ENCODE assay signal across 1 cellular context in the genomic region with DNA sequence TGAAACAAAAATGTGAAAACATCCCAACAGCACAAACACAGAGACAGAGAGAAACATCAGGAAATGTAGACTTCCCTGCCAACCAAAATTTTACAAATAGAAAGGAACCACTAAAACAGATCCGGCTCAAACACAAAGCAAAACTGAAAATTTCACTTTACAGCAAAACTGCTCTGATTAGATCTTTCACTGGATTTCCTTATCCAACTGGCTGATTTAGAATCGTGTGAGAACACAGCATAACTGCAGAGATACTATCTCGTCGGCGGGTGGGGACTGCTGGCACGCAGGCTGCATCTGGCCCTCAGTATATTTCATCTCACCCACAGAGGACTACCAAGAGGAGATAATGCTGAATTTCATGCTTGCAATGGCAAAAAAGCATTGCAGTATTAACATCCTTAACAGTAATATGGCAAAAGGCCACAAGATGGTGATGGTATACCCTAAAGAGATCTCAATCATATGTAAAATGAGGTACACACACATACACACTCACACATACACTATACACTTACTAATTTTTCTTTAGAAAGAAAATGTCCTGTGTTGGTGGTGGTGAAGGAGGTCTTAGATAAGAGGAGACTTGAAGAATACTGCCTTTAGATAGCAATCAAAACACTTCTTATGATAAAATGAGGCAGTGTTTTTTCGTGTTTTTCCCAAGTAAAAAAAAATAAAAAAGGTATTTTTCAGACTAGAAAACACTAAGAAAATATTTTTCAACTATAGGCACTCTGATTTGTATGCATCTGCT.
TF ChIP-seq lines count a peak whose summit lies in the region.

No MANE protein-coding gene starts in this region.

TF ChIP-seq in K562, 482 proteins besides CTCF, POLR2A, EP300 and RAD21 (continues in another document):
- TF ChIP-seq, protein P1, sequence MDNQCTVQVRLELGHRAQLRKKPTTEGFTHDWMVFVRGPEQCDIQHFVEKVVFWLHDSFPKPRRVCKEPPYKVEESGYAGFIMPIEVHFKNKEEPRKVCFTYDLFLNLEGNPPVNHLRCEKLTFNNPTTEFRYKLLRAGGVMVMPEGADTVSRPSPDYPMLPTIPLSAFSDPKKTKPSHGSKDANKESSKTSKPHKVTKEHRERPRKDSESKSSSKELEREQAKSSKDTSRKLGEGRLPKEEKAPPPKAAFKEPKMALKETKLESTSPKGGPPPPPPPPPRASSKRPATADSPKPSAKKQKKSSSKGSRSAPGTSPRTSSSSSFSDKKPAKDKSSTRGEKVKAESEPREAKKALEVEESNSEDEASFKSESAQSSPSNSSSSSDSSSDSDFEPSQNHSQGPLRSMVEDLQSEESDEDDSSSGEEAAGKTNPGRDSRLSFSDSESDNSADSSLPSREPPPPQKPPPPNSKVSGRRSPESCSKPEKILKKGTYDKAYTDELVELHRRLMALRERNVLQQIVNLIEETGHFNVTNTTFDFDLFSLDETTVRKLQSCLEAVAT (IDR thresholded peaks at IDR 0.05): 0 out of 4 replicates have a peak, but pooled peaks have one; percentile 3
- peak; percentile 39; the same call in 1 of the 2 replicates for TF ChIP-seq SMC3 (conservative IDR thresholded peaks at IDR 0.05; ENCODE audit: insufficient read depth, low read depth, low read length)
- TF ChIP-seq CC2D1A (IDR thresholded peaks at IDR 0.05): peak; percentile 63
- TF ChIP-seq TRIM28 (IDR thresholded peaks at IDR 0.05): no peak
- TF ChIP-seq, protein P2, sequence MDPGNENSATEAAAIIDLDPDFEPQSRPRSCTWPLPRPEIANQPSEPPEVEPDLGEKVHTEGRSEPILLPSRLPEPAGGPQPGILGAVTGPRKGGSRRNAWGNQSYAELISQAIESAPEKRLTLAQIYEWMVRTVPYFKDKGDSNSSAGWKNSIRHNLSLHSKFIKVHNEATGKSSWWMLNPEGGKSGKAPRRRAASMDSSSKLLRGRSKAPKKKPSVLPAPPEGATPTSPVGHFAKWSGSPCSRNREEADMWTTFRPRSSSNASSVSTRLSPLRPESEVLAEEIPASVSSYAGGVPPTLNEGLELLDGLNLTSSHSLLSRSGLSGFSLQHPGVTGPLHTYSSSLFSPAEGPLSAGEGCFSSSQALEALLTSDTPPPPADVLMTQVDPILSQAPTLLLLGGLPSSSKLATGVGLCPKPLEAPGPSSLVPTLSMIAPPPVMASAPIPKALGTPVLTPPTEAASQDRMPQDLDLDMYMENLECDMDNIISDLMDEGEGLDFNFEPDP (CRISPR knock-in tag; IDR thresholded peaks at IDR 0.05): no peak
- TF ChIP-seq BHLHE40 (IDR thresholded peaks at IDR 0.05; ENCODE audit: low read length): 0 out of 2 replicates have a peak, but pooled peaks have one; percentile 17
- TF ChIP-seq ELF4 (CRISPR knock-in tag; IDR thresholded peaks at IDR 0.05): no peak
- TF ChIP-seq OTX1 (CRISPR knock-in tag; IDR thresholded peaks at IDR 0.05): no peak
- peak; percentile 27; the same call in 1 of the 2 replicates for TF ChIP-seq ZKSCAN8 (CRISPR knock-in tag; IDR thresholded peaks at IDR 0.05)
- TF ChIP-seq ETV1 (tag; conservative IDR thresholded peaks at IDR 0.05; ENCODE audit: low read depth): 0 out of 2 replicates have a peak, but pooled peaks have one; percentile 16
- TF ChIP-seq KDM1A (IDR thresholded peaks at IDR 0.05): 0 out of 4 replicates have a peak, but pooled peaks of 1 of the 2 experiments have one; percentile 30
- TF ChIP-seq PYGO2 (tag; IDR thresholded peaks at IDR 0.05): 0 out of 2 replicates have a peak, but pooled peaks have one; percentile 27
- peak; percentile 36; the same call in 1 of the 2 replicates for TF ChIP-seq RNF2 (IDR thresholded peaks at IDR 0.05)
- peak; percentile 55; the same call in 1 of the 2 replicates for TF ChIP-seq MTA1 (IDR thresholded peaks at IDR 0.05; ENCODE audit: borderline replicate concordance)
- TF ChIP-seq, protein P3, sequence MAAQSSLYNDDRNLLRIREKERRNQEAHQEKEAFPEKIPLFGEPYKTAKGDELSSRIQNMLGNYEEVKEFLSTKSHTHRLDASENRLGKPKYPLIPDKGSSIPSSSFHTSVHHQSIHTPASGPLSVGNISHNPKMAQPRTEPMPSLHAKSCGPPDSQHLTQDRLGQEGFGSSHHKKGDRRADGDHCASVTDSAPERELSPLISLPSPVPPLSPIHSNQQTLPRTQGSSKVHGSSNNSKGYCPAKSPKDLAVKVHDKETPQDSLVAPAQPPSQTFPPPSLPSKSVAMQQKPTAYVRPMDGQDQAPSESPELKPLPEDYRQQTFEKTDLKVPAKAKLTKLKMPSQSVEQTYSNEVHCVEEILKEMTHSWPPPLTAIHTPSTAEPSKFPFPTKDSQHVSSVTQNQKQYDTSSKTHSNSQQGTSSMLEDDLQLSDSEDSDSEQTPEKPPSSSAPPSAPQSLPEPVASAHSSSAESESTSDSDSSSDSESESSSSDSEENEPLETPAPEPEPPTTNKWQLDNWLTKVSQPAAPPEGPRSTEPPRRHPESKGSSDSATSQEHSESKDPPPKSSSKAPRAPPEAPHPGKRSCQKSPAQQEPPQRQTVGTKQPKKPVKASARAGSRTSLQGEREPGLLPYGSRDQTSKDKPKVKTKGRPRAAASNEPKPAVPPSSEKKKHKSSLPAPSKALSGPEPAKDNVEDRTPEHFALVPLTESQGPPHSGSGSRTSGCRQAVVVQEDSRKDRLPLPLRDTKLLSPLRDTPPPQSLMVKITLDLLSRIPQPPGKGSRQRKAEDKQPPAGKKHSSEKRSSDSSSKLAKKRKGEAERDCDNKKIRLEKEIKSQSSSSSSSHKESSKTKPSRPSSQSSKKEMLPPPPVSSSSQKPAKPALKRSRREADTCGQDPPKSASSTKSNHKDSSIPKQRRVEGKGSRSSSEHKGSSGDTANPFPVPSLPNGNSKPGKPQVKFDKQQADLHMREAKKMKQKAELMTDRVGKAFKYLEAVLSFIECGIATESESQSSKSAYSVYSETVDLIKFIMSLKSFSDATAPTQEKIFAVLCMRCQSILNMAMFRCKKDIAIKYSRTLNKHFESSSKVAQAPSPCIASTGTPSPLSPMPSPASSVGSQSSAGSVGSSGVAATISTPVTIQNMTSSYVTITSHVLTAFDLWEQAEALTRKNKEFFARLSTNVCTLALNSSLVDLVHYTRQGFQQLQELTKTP (IDR thresholded peaks at IDR 0.05; ENCODE audit: low read depth in 1 of 2, partially characterized antibody in 2 of 2): peak; percentile 22 to 70
- TF ChIP-seq CTBP1 (IDR thresholded peaks at IDR 0.05; ENCODE audit: borderline replicate concordance): peak; percentile 77
- TF ChIP-seq, protein P4, sequence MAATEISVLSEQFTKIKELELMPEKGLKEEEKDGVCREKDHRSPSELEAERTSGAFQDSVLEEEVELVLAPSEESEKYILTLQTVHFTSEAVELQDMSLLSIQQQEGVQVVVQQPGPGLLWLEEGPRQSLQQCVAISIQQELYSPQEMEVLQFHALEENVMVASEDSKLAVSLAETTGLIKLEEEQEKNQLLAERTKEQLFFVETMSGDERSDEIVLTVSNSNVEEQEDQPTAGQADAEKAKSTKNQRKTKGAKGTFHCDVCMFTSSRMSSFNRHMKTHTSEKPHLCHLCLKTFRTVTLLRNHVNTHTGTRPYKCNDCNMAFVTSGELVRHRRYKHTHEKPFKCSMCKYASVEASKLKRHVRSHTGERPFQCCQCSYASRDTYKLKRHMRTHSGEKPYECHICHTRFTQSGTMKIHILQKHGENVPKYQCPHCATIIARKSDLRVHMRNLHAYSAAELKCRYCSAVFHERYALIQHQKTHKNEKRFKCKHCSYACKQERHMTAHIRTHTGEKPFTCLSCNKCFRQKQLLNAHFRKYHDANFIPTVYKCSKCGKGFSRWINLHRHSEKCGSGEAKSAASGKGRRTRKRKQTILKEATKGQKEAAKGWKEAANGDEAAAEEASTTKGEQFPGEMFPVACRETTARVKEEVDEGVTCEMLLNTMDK (IDR thresholded peaks at IDR 0.05; ENCODE audit: borderline replicate concordance, insufficient read depth, low read depth, low read length, poor library complexity, severe bottlenecking): no peak
- TF ChIP-seq, protein P5, sequence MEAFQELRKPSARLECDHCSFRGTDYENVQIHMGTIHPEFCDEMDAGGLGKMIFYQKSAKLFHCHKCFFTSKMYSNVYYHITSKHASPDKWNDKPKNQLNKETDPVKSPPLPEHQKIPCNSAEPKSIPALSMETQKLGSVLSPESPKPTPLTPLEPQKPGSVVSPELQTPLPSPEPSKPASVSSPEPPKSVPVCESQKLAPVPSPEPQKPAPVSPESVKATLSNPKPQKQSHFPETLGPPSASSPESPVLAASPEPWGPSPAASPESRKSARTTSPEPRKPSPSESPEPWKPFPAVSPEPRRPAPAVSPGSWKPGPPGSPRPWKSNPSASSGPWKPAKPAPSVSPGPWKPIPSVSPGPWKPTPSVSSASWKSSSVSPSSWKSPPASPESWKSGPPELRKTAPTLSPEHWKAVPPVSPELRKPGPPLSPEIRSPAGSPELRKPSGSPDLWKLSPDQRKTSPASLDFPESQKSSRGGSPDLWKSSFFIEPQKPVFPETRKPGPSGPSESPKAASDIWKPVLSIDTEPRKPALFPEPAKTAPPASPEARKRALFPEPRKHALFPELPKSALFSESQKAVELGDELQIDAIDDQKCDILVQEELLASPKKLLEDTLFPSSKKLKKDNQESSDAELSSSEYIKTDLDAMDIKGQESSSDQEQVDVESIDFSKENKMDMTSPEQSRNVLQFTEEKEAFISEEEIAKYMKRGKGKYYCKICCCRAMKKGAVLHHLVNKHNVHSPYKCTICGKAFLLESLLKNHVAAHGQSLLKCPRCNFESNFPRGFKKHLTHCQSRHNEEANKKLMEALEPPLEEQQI (IDR thresholded peaks at IDR 0.05): 0 out of 2 replicates have a peak, but pooled peaks have one; percentile 29
- peak; percentile 93; the same call in 1 of the 2 replicates for TF ChIP-seq KAT7 (CRISPR knock-in tag; IDR thresholded peaks at IDR 0.05; ENCODE audit: borderline replicate concordance)
- peak; percentile 62; the same call in 1 of the 2 replicates for TF ChIP-seq SMARCE1 (IDR thresholded peaks at IDR 0.05)
- TF ChIP-seq ZNF197 (CRISPR knock-in tag; IDR thresholded peaks at IDR 0.05; ENCODE audit: low read depth): 0 out of 2 replicates have a peak, but pooled peaks have one; percentile 23
- TF ChIP-seq DPF2 (IDR thresholded peaks at IDR 0.05): 0 out of 2 replicates have a peak, but pooled peaks have one; percentile 66
- TF ChIP-seq, protein P6, sequence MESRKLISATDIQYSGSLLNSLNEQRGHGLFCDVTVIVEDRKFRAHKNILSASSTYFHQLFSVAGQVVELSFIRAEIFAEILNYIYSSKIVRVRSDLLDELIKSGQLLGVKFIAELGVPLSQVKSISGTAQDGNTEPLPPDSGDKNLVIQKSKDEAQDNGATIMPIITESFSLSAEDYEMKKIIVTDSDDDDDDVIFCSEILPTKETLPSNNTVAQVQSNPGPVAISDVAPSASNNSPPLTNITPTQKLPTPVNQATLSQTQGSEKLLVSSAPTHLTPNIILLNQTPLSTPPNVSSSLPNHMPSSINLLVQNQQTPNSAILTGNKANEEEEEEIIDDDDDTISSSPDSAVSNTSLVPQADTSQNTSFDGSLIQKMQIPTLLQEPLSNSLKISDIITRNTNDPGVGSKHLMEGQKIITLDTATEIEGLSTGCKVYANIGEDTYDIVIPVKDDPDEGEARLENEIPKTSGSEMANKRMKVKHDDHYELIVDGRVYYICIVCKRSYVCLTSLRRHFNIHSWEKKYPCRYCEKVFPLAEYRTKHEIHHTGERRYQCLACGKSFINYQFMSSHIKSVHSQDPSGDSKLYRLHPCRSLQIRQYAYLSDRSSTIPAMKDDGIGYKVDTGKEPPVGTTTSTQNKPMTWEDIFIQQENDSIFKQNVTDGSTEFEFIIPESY (CRISPR knock-in tag; IDR thresholded peaks at IDR 0.05): 0 out of 2 replicates have a peak, but pooled peaks have one; percentile 13
- TF ChIP-seq, protein P7, sequence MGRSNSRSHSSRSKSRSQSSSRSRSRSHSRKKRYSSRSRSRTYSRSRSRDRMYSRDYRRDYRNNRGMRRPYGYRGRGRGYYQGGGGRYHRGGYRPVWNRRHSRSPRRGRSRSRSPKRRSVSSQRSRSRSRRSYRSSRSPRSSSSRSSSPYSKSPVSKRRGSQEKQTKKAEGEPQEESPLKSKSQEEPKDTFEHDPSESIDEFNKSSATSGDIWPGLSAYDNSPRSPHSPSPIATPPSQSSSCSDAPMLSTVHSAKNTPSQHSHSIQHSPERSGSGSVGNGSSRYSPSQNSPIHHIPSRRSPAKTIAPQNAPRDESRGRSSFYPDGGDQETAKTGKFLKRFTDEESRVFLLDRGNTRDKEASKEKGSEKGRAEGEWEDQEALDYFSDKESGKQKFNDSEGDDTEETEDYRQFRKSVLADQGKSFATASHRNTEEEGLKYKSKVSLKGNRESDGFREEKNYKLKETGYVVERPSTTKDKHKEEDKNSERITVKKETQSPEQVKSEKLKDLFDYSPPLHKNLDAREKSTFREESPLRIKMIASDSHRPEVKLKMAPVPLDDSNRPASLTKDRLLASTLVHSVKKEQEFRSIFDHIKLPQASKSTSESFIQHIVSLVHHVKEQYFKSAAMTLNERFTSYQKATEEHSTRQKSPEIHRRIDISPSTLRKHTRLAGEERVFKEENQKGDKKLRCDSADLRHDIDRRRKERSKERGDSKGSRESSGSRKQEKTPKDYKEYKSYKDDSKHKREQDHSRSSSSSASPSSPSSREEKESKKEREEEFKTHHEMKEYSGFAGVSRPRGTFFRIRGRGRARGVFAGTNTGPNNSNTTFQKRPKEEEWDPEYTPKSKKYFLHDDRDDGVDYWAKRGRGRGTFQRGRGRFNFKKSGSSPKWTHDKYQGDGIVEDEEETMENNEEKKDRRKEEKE (IDR thresholded peaks at IDR 0.05; ENCODE audit: borderline replicate concordance in 1 of 2, control insufficient read depth in 1 of 2, low read depth in 2 of 2, low read length in 1 of 2): no peak
- peak; percentile 53; the same call in 1 of the 2 replicates for TF ChIP-seq GATAD2B (IDR thresholded peaks at IDR 0.05; ENCODE audit: borderline replicate concordance)
- no peak for TF ChIP-seq ILK (tag; IDR thresholded peaks at IDR 0.05; ENCODE audit: borderline replicate concordance, low read depth)
- TF ChIP-seq SMARCC2 (IDR thresholded peaks at IDR 0.05; ENCODE audit: low read depth): peak; percentile 55
- TF ChIP-seq TBP (optimal IDR thresholded peaks at IDR 0.05; ENCODE audit: low read depth, low read length): peak; percentile 36
- TF ChIP-seq CXXC5 (CRISPR knock-in tag; IDR thresholded peaks at IDR 0.05): 0 out of 2 replicates have a peak, but pooled peaks have one; percentile 16
- TF ChIP-seq NFATC3 (IDR thresholded peaks at IDR 0.05): 0 out of 2 replicates have a peak, but pooled peaks have one; percentile 14
- TF ChIP-seq, protein P8, sequence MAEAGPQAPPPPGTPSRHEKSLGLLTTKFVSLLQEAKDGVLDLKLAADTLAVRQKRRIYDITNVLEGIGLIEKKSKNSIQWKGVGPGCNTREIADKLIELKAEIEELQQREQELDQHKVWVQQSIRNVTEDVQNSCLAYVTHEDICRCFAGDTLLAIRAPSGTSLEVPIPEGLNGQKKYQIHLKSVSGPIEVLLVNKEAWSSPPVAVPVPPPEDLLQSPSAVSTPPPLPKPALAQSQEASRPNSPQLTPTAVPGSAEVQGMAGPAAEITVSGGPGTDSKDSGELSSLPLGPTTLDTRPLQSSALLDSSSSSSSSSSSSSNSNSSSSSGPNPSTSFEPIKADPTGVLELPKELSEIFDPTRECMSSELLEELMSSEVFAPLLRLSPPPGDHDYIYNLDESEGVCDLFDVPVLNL (CRISPR knock-in tag; IDR thresholded peaks at IDR 0.05; ENCODE audit: low read depth): no peak
- TF ChIP-seq CEBPG (CRISPR knock-in tag; IDR thresholded peaks at IDR 0.05): peak; percentile 19; the same call in 1 of the 2 replicates
- no peak; a peak in 1 of 4 replicates for TF ChIP-seq CEBPG (tag; conservative IDR thresholded peaks at IDR 0.05 in 1 of 2, IDR thresholded peaks at IDR 0.05 in 1 of 2)
- TF ChIP-seq, protein P9, sequence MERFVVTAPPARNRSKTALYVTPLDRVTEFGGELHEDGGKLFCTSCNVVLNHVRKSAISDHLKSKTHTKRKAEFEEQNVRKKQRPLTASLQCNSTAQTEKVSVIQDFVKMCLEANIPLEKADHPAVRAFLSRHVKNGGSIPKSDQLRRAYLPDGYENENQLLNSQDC (CRISPR knock-in tag; IDR thresholded peaks at IDR 0.05): no peak
